ENCODE assay signal across 15 cellular contexts in genomic region chr20:17077030-17077429, GRCh38.
"Had no signal": no experiment of that assay in that cellular context is flagged by ENCODE, and none has a peak within 500 bp of the region (broad histone marks: within the 10 kb centered on the region; RNA-seq: fewer than 3 reads in every experiment).

No MANE protein-coding gene starts in this region.

- H3K27me3 Mint-ChIP-seq: memory B cell had no signal

- ATAC-seq: left cardiac atrium, lower lobe of right lung, natural killer cell, right cardiac atrium had no signal

- H3K36me3 Mint-ChIP-seq: memory B cell, mesothelial cell of epicardium, natural killer cell had no signal

- H3K4me1 Mint-ChIP-seq: memory B cell, mesothelial cell of epicardium, natural killer cell, neural crest cell had no signal

- DNase-seq: dermis blood vessel endothelial cell; esophagus squamous epithelium; foreskin fibroblast; kidney; left cardiac atrium; left ventricle myocardium inferior; lower lobe of right lung; natural killer cell; right cardiac atrium; stimulated activated CD4-positive, alpha-beta T cell treated with anti-CD3 and anti-CD28 coated beads, Interleukin-2, amount 100 ng/mL, for 48 hours; stimulated activated naive CD4-positive, alpha-beta T cell treated with Interleukin-2 at 50 U/mL for 16 hours; trophoblast cell had no signal

- H3K27ac Mint-ChIP-seq: memory B cell, mesothelial cell of epicardium, natural killer cell had no signal

- H3K4me3 Mint-ChIP-seq: memory B cell, mesothelial cell of epicardium, natural killer cell, neural crest cell had no signal
